In the genomic region with DNA sequence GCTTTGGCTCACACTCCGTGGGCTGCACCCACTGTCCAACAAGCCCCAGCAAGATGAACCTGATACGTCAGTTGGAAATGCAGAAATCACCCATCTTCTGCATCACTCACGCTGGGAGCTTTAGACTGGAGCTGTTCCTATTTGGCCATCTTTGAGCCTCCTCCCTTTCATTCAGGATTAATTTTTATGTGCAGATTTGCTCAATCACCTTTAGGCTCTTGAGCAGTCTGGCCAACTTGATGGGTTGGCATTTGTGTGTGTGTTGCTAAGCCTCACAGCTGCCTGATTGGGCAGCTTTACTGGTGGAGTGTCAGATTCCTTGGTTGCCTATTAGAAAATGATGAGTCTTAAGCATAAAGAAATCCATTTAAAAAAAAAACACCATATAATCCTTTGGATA, we compare ENCODE assay signal across 33 cellular contexts.
"Had no signal": no experiment of that assay in that cellular context is flagged by ENCODE, and none has a peak within 500 bp of the region (broad histone marks: within the 10 kb centered on the region; RNA-seq: fewer than 3 reads in every experiment).

No MANE protein-coding gene starts in this region.

- FAIRE-seq: astrocyte, bronchial epithelial cell had no signal

- H3K27ac ChIP-seq: adrenal gland, ascending aorta, brain microvascular endothelial cell, breast epithelium, cardiac muscle cell had no signal

- H3K27me3 ChIP-seq: adrenal gland, ascending aorta, brain microvascular endothelial cell, breast epithelium, cardiac muscle cell had no signal

- DNase-seq: activated effector memory CD4-positive, alpha-beta T cell treated with anti-CD3 and anti-CD28 coated beads, Interleukin-2, amount 50 U/mL, for 16 hours; activated effector memory CD4-positive, alpha-beta T cell treated with Interleukin-2 at 50 U/mL for 16 hours; activated gamma-delta T cell; activated gamma-delta T cell treated with Interleukin-2 at 50 U/mL for 16 hours; activated naive CD4-positive, alpha-beta T cell; activated naive CD4-positive, alpha-beta T cell treated with anti-CD3 and anti-CD28 coated beads for 36 hours; activated naive CD4-positive, alpha-beta T cell treated with anti-CD3 and anti-CD28 coated beads, Interleukin-2, amount 10 ng/mL, durations not matched to agents 7 days and 5 days; activated naive CD4-positive, alpha-beta T cell treated with anti-CD3 and anti-CD28 coated beads, Interleukin-2, amount 50 U/mL, for 16 hours; activated naive CD4-positive, alpha-beta T cell treated with Interleukin-2 at 50 U/mL for 16 hours; activated naive CD8-positive, alpha-beta T cell treated with anti-CD3 and anti-CD28 coated beads for 36 hours; activated naive CD8-positive, alpha-beta T cell treated with anti-CD3 and anti-CD28 coated beads, Interleukin-2, amount 10 ng/mL, durations not matched to agents 7 days and 5 days; activated naive CD8-positive, alpha-beta T cell treated with anti-CD3 and anti-CD28 coated beads, Interleukin-2, amount 50 U/mL, for 24 hours; activated T-cell treated with anti-CD3 and anti-CD28 coated beads, Interleukin-2, amount 50 U/mL, for 1 hour; activated T-cell treated with anti-CD3 and anti-CD28 coated beads, Interleukin-2, amount 50 U/mL, for 24 hours; activated T-cell treated with anti-CD3 and anti-CD28 coated beads, Interleukin-2, amount 50 U/mL, for 4 hours; activated T-cell treated with anti-CD3 and anti-CD28 coated beads, Interleukin-2, amount 50 U/mL, for 48 hours; activated T-cell treated with anti-CD3 and anti-CD28 coated beads, Interleukin-2, amount 50 U/mL, for 72 hours; adrenal gland; amniotic stem cell; amygdala; anterior cingulate cortex; aorta; brain microvascular endothelial cell; caudate nucleus; central memory CD4-positive, alpha-beta T cell; cerebellar nuclear complex had no signal

- H3K36me3 ChIP-seq: adrenal gland, ascending aorta, brain microvascular endothelial cell, breast epithelium, cardiac muscle cell had no signal

- H3K4me3 ChIP-seq: adrenal gland, ascending aorta, breast epithelium, cardiac muscle cell had no signal

- ATAC-seq: activated naive CD4-positive, alpha-beta T cell treated with anti-CD3 and anti-CD28 coated beads, Interleukin-2, amount 50 U/mL, for 72 hours; activated naive CD8-positive, alpha-beta T cell treated with anti-CD3 and anti-CD28 coated beads, Interleukin-2, amount 50 U/mL, for 24 hours; activated T-cell treated with anti-CD3 and anti-CD28 coated beads, Interleukin-2, amount 50 U/mL, for 4 hours; activated T-cell treated with anti-CD3 and anti-CD28 coated beads, Interleukin-2, amount 50 U/mL, for 72 hours; activated T-helper 17 cell treated with anti-CD3 and anti-CD28 coated beads, Interleukin-2, amount 50 U/mL, for 72 hours had no signal

- H3K4me1 ChIP-seq: adrenal gland, breast epithelium had no signal

- H3K9me3 ChIP-seq: adrenal gland, ascending aorta, breast epithelium had no signal
